Comparison of ENCODE assay signal across 15 cellular contexts in genomic region chr16:27425961-27426360, GRCh38. TPM values are rescaled to one million over a fixed set of nuclear protein-coding genes. Genes with fewer than 3 reads are reported as not detected.
DNase-seq lines count a peak whose midpoint lies in the region; ATAC-seq, FAIRE-seq and TF ChIP-seq lines count a peak whose summit lies in the region.
"Had no signal": no experiment of that assay in that cellular context is flagged by ENCODE, and none has a peak within 500 bp of the region (broad histone marks: within the 10 kb centered on the region; RNA-seq: fewer than 3 reads in every experiment).

No MANE protein-coding gene starts in this region.

- no peak for DNase-seq in T-helper 2 cell treated with Interferon-gamma antibody and Interleukin-4, amounts not matched to agents 5 μg/mL and 100 μg/mL, for 36 hours (ENCODE audit: low spot score)
- no peak for DNase-seq in T-helper 2 cell
- DNase-seq in GM12865 (ENCODE audit: low read depth), result no peak
- DNase-seq in activated T-helper 1 cell treated with anti-CD3 and anti-CD28 coated beads, Interleukin-12 subunit alpha, Interleukin-12 subunit beta, Interleukin-2, Interleukin-4 antibody, amounts not matched to agents 30 ng/mL and 10 ng/mL and 1 ng/mL, durations not matched to agents 14 hours and 24 hours and 36 hours (ENCODE audit: low spot score), result no peak
- no peak for DNase-seq in memory B cell (ENCODE audit: low spot score in 2 of 2)
- no peak for DNase-seq in H54 (ENCODE audit: insufficient read length, low spot score)
- DNase-seq in DMS 273 (lab: John Stamatoyannopoulos, UW; ENCODE audit: unreplicated experiment), result no peak
- DNase-seq: left ventricle myocardium superior, NCI-H1417 treated with DMSO at 0.1 percent for 48 hours, Right ventricle myocardium superior had no signal

- peak overlapping the region; percentile 34 for H3K4me3 ChIP-seq in GM12865 (ENCODE audit: low read depth, low read length)
- H3K4me3 ChIP-seq: body of pancreas, pancreas, skin epidermis, upper lobe of right lung had no signal

- ATAC-seq in memory B cell (ENCODE audit: low read depth), result no peak
- no peak for ATAC-seq in GM21737 (IDR thresholded peaks at IDR 0.05; ENCODE audit: unreplicated experiment)
- ATAC-seq: body of pancreas had no signal

- no peak for TF ChIP-seq CTCF in GM12865 (IDR thresholded peaks at IDR 0.05; ENCODE audit: insufficient read depth, low read depth, low read length, missing control alignments)

- peak overlapping the region; percentile 58 for H3K4me3 Mint-ChIP-seq in T-helper 2 cell treated with Interferon-gamma antibody and Interleukin-4, amounts not matched to agents 5 μg/mL and 100 μg/mL, for 36 hours
- peak overlapping the region; percentile 24 for H3K4me3 Mint-ChIP-seq in activated T-helper 1 cell treated with anti-CD3 and anti-CD28 coated beads, Interleukin-12 subunit alpha, Interleukin-12 subunit beta, Interleukin-2, Interleukin-4 antibody, amounts not matched to agents 30 ng/mL and 10 ng/mL and 1 ng/mL, durations not matched to agents 14 hours and 24 hours and 36 hours
- H3K4me3 Mint-ChIP-seq in memory B cell, result no peak overlapping the region

- intact Hi-C loops in activated T-helper 1 cell treated with anti-CD3 and anti-CD28 coated beads, Interleukin-12 subunit alpha, Interleukin-12 subunit beta, Interleukin-2, Interleukin-4 antibody, amounts not matched to agents 30 ng/mL and 10 ng/mL and 1 ng/mL, durations not matched to agents 14 hours and 24 hours and 36 hours (cut with micrococcal nuclease), result loop anchor here (1.0 to 2.0 kb wide), 4 partner anchors 9 to 58 kb away; partner anchors contain the start of gene IL21R

- H3K4me1 Mint-ChIP-seq in T-helper 2 cell treated with Interferon-gamma antibody and Interleukin-4, amounts not matched to agents 5 μg/mL and 100 μg/mL, for 36 hours (ENCODE audit: low read depth), result peaks cover 37% of the 10 kb centered on the region
- peaks cover 71% of the 10 kb centered on the region for H3K4me1 Mint-ChIP-seq in activated T-helper 1 cell treated with anti-CD3 and anti-CD28 coated beads, Interleukin-12 subunit alpha, Interleukin-12 subunit beta, Interleukin-2, Interleukin-4 antibody, amounts not matched to agents 30 ng/mL and 10 ng/mL and 1 ng/mL, durations not matched to agents 14 hours and 24 hours and 36 hours (ENCODE audit: low read depth)
- peaks cover 19% of the 10 kb centered on the region for H3K4me1 Mint-ChIP-seq in memory B cell

- FAIRE-seq in H54 (lab: Jason Lieb, UNC), result no peak
- FAIRE-seq: pancreas had no signal

- TF ChIP-seq POLR2A in H54 (IDR thresholded peaks at IDR 0.05; ENCODE audit: low read depth, low read length), result no peak

- H3K9me3 Mint-ChIP-seq in T-helper 2 cell treated with Interferon-gamma antibody and Interleukin-4, amounts not matched to agents 5 μg/mL and 100 μg/mL, for 36 hours, result peaks cover 14% of the 10 kb centered on the region
- H3K9me3 Mint-ChIP-seq in activated T-helper 1 cell treated with anti-CD3 and anti-CD28 coated beads, Interleukin-12 subunit alpha, Interleukin-12 subunit beta, Interleukin-2, Interleukin-4 antibody, amounts not matched to agents 30 ng/mL and 10 ng/mL and 1 ng/mL, durations not matched to agents 14 hours and 24 hours and 36 hours, result peaks cover 14% of the 10 kb centered on the region
- H3K9me3 Mint-ChIP-seq in memory B cell, result peaks cover 7% of the 10 kb centered on the region

- peaks cover 64% of the 10 kb centered on the region for H3K36me3 Mint-ChIP-seq in T-helper 2 cell treated with Interferon-gamma antibody and Interleukin-4, amounts not matched to agents 5 μg/mL and 100 μg/mL, for 36 hours (ENCODE audit: low read depth)
- peaks cover 69% of the 10 kb centered on the region for H3K36me3 Mint-ChIP-seq in activated T-helper 1 cell treated with anti-CD3 and anti-CD28 coated beads, Interleukin-12 subunit alpha, Interleukin-12 subunit beta, Interleukin-2, Interleukin-4 antibody, amounts not matched to agents 30 ng/mL and 10 ng/mL and 1 ng/mL, durations not matched to agents 14 hours and 24 hours and 36 hours (ENCODE audit: low read depth)
- peaks cover 3% of the 10 kb centered on the region for H3K36me3 Mint-ChIP-seq in memory B cell

- no peaks in the 10 kb centered on the region for H3K27me3 Mint-ChIP-seq in T-helper 2 cell treated with Interferon-gamma antibody and Interleukin-4, amounts not matched to agents 5 μg/mL and 100 μg/mL, for 36 hours (ENCODE audit: low read depth)
- H3K27me3 Mint-ChIP-seq in activated T-helper 1 cell treated with anti-CD3 and anti-CD28 coated beads, Interleukin-12 subunit alpha, Interleukin-12 subunit beta, Interleukin-2, Interleukin-4 antibody, amounts not matched to agents 30 ng/mL and 10 ng/mL and 1 ng/mL, durations not matched to agents 14 hours and 24 hours and 36 hours (ENCODE audit: insufficient read depth), result no peaks in the 10 kb centered on the region
- H3K27me3 Mint-ChIP-seq in memory B cell, result peaks cover 6% of the 10 kb centered on the region

- peak overlapping the region; percentile 88 for H3K27ac Mint-ChIP-seq in T-helper 2 cell treated with Interferon-gamma antibody and Interleukin-4, amounts not matched to agents 5 μg/mL and 100 μg/mL, for 36 hours
- peak overlapping the region; percentile 81 for H3K27ac Mint-ChIP-seq in activated T-helper 1 cell treated with anti-CD3 and anti-CD28 coated beads, Interleukin-12 subunit alpha, Interleukin-12 subunit beta, Interleukin-2, Interleukin-4 antibody, amounts not matched to agents 30 ng/mL and 10 ng/mL and 1 ng/mL, durations not matched to agents 14 hours and 24 hours and 36 hours
- peak overlapping the region; percentile 80 for H3K27ac Mint-ChIP-seq in memory B cell

RNA-seq across cellular contexts. Expression of gene IL21R, which starts 24.0 kb away (rescaled TPM):
- 101 and 104 TPM in 2 replicates for total RNA-seq in activated T-helper 1 cell treated with anti-CD3 and anti-CD28 coated beads, Interleukin-12 subunit alpha, Interleukin-12 subunit beta, Interleukin-2, Interleukin-4 antibody, amounts not matched to agents 30 ng/mL and 10 ng/mL and 1 ng/mL, durations not matched to agents 14 hours and 24 hours and 36 hours
